Comparison of ENCODE assay signal across 9 cellular contexts in genomic region chrX:151226941-151227340, GRCh38. TPM values are rescaled to one million over a fixed set of nuclear protein-coding genes. Genes with fewer than 3 reads are reported as not detected.
"Had no signal": no experiment of that assay in that cellular context is flagged by ENCODE, and none has a peak within 500 bp of the region (broad histone marks: within the 10 kb centered on the region; RNA-seq: fewer than 3 reads in every experiment).

No MANE protein-coding gene starts in this region.

- FAIRE-seq: H54 had no signal

- H3K27ac ChIP-seq: HL-60 had no signal

- H3K36me3 Mint-ChIP-seq: IgD-negative memory B cell had no signal

- H3K4me3 Mint-ChIP-seq: H9, IgD-negative memory B cell had no signal

- ATAC-seq: HepG2 had no signal

- DNase-seq: GOT3, HCEC 1CT, KBM-7 had no signal

- H3K27ac Mint-ChIP-seq: H9, IgD-negative memory B cell had no signal

RNA-seq across cellular contexts. Expression of gene GPR50, which starts 50.6 kb away (rescaled TPM):
- total RNA-seq: HepG2, HT1080 had no signal
- polyA plus RNA-seq: HepG2, IgD-negative memory B cell had no signal
